In the genomic region with DNA sequence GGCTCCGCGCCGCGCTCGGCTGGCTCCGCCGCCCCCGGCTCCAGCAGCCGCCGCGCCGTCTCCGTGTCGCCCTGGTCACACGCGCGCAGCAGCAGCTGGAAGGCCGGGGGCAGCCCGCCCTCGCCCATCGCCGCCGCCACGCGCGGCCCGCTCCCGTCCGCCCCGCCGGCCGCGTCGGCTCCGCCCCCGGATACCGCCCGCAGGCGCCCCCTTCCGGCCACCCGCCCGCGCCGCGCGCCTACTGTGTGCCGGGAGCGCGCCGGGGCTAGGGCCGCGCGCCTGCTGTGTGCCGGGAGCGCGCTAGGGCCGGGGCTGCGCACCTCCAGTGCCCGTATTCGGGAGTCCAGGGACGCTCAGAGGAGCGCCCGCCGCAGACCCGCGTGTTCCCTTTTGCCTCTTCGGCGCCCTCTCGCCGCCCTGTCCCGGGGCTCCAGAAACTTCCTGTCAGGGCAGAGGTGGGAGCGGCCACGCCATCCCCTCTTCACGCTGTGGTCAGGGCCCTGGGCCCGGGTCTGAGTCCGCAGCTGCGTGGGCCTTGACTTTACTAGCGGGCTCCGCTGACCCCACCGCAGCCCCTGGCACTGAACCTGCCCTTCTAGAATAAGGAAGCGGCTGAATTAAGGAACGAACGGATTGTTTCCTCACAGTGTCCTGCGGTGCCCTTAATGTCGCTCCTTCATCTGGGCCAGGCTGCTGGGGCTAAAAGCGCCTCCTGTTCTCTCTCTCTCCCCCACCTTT, we compare ENCODE assay signal across 8 cellular contexts. TPM values are rescaled to one million over a fixed set of nuclear protein-coding genes. Genes with fewer than 3 reads are reported as not detected.
DNase-seq lines count a peak whose midpoint lies in the region; ATAC-seq and TF ChIP-seq lines count a peak whose summit lies in the region.

TSS of gene ANKS6 (minus strand) at position 192 of the 738 bp plus-strand sequence. CDS start at position 128, 64 bp downstream.

- H2AFZ ChIP-seq in mammary epithelial cell (ENCODE audit: low read depth, low read length), result peak within 1 kb of the TSS; percentile 99
- peak within 1 kb of the TSS; percentile 97 for H2AFZ ChIP-seq in smooth muscle cell (ENCODE audit: low read depth)

- peak; percentile 86 for ATAC-seq in HG02571 (IDR thresholded peaks at IDR 0.05; ENCODE audit: unreplicated experiment)

- H3K27me3 Mint-ChIP-seq in immature natural killer cell (ENCODE audit: low read depth in 3 of 3), result no peaks in the 10 kb centered on the region

- in situ Hi-C loops in mammary epithelial cell (cut with MboI; ENCODE audit: low sequenced_read_pairs in 2 of 2), result no loop called here

- H3K4me1 ChIP-seq in mammary epithelial cell (ENCODE audit: insufficient read depth, low read length) (peaks cover 17% of the 10 kb centered on the region), smooth muscle cell (ENCODE audit: low read depth) (peaks cover 11% of the 10 kb centered on the region)

- WGBS in mammary epithelial cell (ENCODE audit: low coverage, missing lambda C conversion rate), result 14% methylated on average over 14 of the region's 86 CpGs
- WGBS in smooth muscle cell (ENCODE audit: low lambda C conversion rate), result 9% methylated on average over 69 of the region's 86 CpGs

- H3K4me2 ChIP-seq in mammary epithelial cell (ENCODE audit: insufficient read depth, low read depth, low read length) (peak within 1 kb of the TSS; percentile 94), smooth muscle cell (peak within 1 kb of the TSS; percentile 86)

- intact Hi-C loops in mammary epithelial cell (cut with micrococcal nuclease), result no loop called here

- TF ChIP-seq CTCF in GM12873 (IDR thresholded peaks at IDR 0.05; ENCODE audit: insufficient read depth, low read depth, low read length, missing control alignments) (peak; percentile 38), WERI-Rb-1 (IDR thresholded peaks at IDR 0.05; ENCODE audit: low read depth, low read length) (peak; percentile 53), mammary epithelial cell (conservative IDR thresholded peaks at IDR 0.05 in 1 of 2, IDR thresholded peaks at IDR 0.05 in 1 of 2; ENCODE audit: extremely low read depth in 1 of 2, insufficient read depth in 1 of 2, low read depth in 1 of 2, low read length in 2 of 2) (peak; percentile 33 to 36), smooth muscle cell (IDR thresholded peaks at IDR 0.05; ENCODE audit: borderline replicate concordance, insufficient read depth, poor library complexity, severe bottlenecking) (peak; percentile 49)

- dilution Hi-C loops in mammary epithelial cell (cut with HindIII; ENCODE audit: low sequenced_read_pairs), result no loop called here

- H3K4me3 ChIP-seq in WERI-Rb-1 (ENCODE audit: low read depth, low read length) (peak within 1 kb of the TSS; percentile 70), mammary epithelial cell (replicated peaks in 1 of 3; ENCODE audit: insufficient read depth in 1 of 3, low read depth in 2 of 3, low read length in 3 of 3) (peak within 1 kb of the TSS; percentile 59 to 68 (median 60)), smooth muscle cell (peak within 1 kb of the TSS; percentile 64)

- no peaks in the 10 kb centered on the region for H4K20me1 ChIP-seq in mammary epithelial cell (ENCODE audit: insufficient read depth, low read length)
- peaks cover 22% of the 10 kb centered on the region for H4K20me1 ChIP-seq in smooth muscle cell (ENCODE audit: low read depth)

- H3K9ac ChIP-seq in mammary epithelial cell (ENCODE audit: insufficient read depth, low read length), result peak within 1 kb of the TSS; percentile 57
- H3K9ac ChIP-seq in smooth muscle cell (ENCODE audit: low read depth), result peak within 1 kb of the TSS; percentile 29

- peaks cover 0 to 2% (median 0%) of the 10 kb centered on the region in 6 donors for H3K9me3 Mint-ChIP-seq in immature natural killer cell

- no TSS peak for BruUV-seq in mammary epithelial cell (replicated peaks; lab: Mats Ljungman, UMichigan)

- peaks cover 0 to 4% (median 0%) of the 10 kb centered on the region in 3 donors for H3K36me3 Mint-ChIP-seq in immature natural killer cell

- peak within 1 kb of the TSS in 5 of 6 donors; percentile 43 to 87 (median 72) for H3K27ac Mint-ChIP-seq in immature natural killer cell

- H3K9me3 ChIP-seq in WERI-Rb-1 (ENCODE audit: severe bottlenecking) (peaks cover 9% of the 10 kb centered on the region), mammary epithelial cell (replicated peaks; ENCODE audit: insufficient read depth, low read length) (peaks cover 13% of the 10 kb centered on the region), smooth muscle cell (replicated peaks; ENCODE audit: low read depth) (no peaks in the 10 kb centered on the region)

- DNase-seq in NCI-H1092 (lab: John Stamatoyannopoulos, UW) (peak; percentile 54), WERI-Rb-1 (peak; percentile 85), mammary epithelial cell (peak; percentile 58), immature natural killer cell (peak; percentile 84 to 87 (median 85)), smooth muscle cell (lab: John Stamatoyannopoulos, UW; ENCODE audit: unreplicated experiment) (peak; percentile 45), NK-92 (lab: John Stamatoyannopoulos, UW; ENCODE audit: unreplicated experiment) (no peak)

- H3K36me3 ChIP-seq in WERI-Rb-1 (peaks cover 4% of the 10 kb centered on the region; the same call in 1 of the 2 replicates), mammary epithelial cell (ENCODE audit: insufficient read depth, low read length) (no peaks in the 10 kb centered on the region), smooth muscle cell (ENCODE audit: low read depth) (no peaks in the 10 kb centered on the region)

- H3K79me2 ChIP-seq in mammary epithelial cell (ENCODE audit: insufficient read depth, low read length) (peaks cover 23% of the 10 kb centered on the region), smooth muscle cell (ENCODE audit: low read depth) (peaks cover 7% of the 10 kb centered on the region)

- H3K4me1 Mint-ChIP-seq in immature natural killer cell, result peaks cover 24 to 33% of the 10 kb centered on the region in 2 donors

- H3F3A ChIP-seq in smooth muscle cell (ENCODE audit: low read depth), result no peaks in the 10 kb centered on the region

- H3K4me3 Mint-ChIP-seq in immature natural killer cell, result peak within 1 kb of the TSS; percentile 87 to 90 (median 89)

- CTCF ChIA-PET in mammary epithelial cell (lab: Charles Lee; ENCODE audit: low non-redundant PET), result no interaction called here

- H3K27me3 ChIP-seq in WERI-Rb-1 (ENCODE audit: insufficient read depth, low read depth, severe bottlenecking), result no peaks in the 10 kb centered on the region
- H3K27me3 ChIP-seq in mammary epithelial cell (ENCODE audit: insufficient read depth, low read length), result no peaks in the 10 kb centered on the region
- no peaks in the 10 kb centered on the region for H3K27me3 ChIP-seq in smooth muscle cell (ENCODE audit: low read depth)

- H3K27ac ChIP-seq in WERI-Rb-1 (peak within 1 kb of the TSS; percentile 52), mammary epithelial cell (ENCODE audit: insufficient read depth, low read depth, low read length) (no peak within 1 kb of the TSS), smooth muscle cell (ENCODE audit: low read depth) (no peak within 1 kb of the TSS)

RNA-seq across cellular contexts. Expression of gene ANKS6, which starts in this region (rescaled TPM):
- 10 to 100 TPM in 1 of 2 donors, 1 to 10 TPM in 1; 6.2 to 19.5 TPM for total RNA-seq in mammary epithelial cell
- polyA plus RNA-seq in mammary epithelial cell, result 10.3 TPM
- polyA minus RNA-seq in mammary epithelial cell, result 25.7 TPM
- polyA plus RNA-seq in immature natural killer cell, result 1 to 10 TPM; 2.6 to 3.7 (median 3.2) TPM
- total RNA-seq in smooth muscle cell, result 6.6 and 10.5 TPM in 2 replicates
- polyA plus RNA-seq in smooth muscle cell, result 13.6 and 15.5 TPM in 2 replicates
